28 cellular contexts compared by ENCODE assay signal in the genomic region with DNA sequence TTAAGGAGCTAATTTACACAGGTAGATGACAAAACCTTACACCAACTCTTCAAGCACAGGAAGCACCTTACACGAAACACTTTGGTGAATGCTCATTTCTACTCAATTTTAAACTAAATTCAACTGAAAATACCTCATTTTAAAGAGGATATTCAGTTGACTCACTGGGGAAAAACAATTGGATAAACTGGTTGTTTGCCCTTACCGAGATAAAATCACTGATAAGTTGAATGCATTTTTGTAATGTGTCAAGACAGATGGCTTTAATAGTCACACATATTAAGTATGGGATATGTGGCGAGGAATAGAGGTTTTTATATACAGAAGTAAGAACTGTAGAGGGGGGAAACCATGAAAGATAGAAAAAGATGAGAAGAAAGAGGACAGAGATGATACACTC.
DNase-seq lines count a peak whose midpoint lies in the region; ATAC-seq, FAIRE-seq and TF ChIP-seq lines count a peak whose summit lies in the region.
"Had no signal": no experiment of that assay in that cellular context is flagged by ENCODE, and none has a peak within 500 bp of the region (broad histone marks: within the 10 kb centered on the region; RNA-seq: fewer than 3 reads in every experiment).

No MANE protein-coding gene starts in this region.

- peak overlapping the region; percentile 60 for H3K9ac ChIP-seq in endothelial cell of umbilical vein (replicated peaks; ENCODE audit: extremely low read depth, insufficient read depth, low read length)
- H3K9ac ChIP-seq in PC-3 (ENCODE audit: low read length): no peak overlapping the region
- H3K9ac ChIP-seq: KMS-11 had no signal

- H3K79me2 ChIP-seq in endothelial cell of umbilical vein (ENCODE audit: control insufficient read depth, insufficient read depth, low read length) (peaks cover 86% of the 10 kb centered on the region), PC-3 (ENCODE audit: low read length) (peaks cover 82% of the 10 kb centered on the region)

- peak overlapping the region; percentile 52 for H3K27ac Mint-ChIP-seq in Calu3 (ENCODE audit: unreplicated experiment)
- H3K27ac Mint-ChIP-seq in progenitor cell of endocrine pancreas: peak overlapping the region; percentile 67
- H3K27ac Mint-ChIP-seq: activated naive CD4-positive, alpha-beta T cell treated with anti-CD3 and anti-CD28 coated beads, Interleukin-2, amount 50 U/mL, for 24 hours; activated T-helper 2 cell treated with anti-CD3 and anti-CD28 coated beads, Interferon-gamma antibody, Interleukin-2, Interleukin-4, amounts not matched to agents 10 μg/mL and 5 μg/mL and 100 μg/mL, durations not matched to agents 14 hours and 24 hours and 36 hours; memory B cell; stimulated activated naive CD8-positive, alpha-beta T cell treated with anti-CD3 and anti-CD28 coated beads, Interleukin-15, Interleukin-2, amounts not matched to agents 100 ng/mL and 50 ng/mL, for 24 hours; T-helper 2 cell treated with Interferon-gamma antibody and Interleukin-4, amounts not matched to agents 5 μg/mL and 100 μg/mL, for 36 hours had no signal

- H3K27me3 Mint-ChIP-seq in Calu3 (ENCODE audit: unreplicated experiment) (no peaks in the 10 kb centered on the region), progenitor cell of endocrine pancreas (no peaks in the 10 kb centered on the region)

- intact Hi-C loops in Calu3 (cut with micrococcal nuclease; ENCODE audit: unreplicated experiment): loop anchor here (2.0 kb wide), 1 partner anchor 37 kb away; no protein-coding TSS in a partner anchor
- intact Hi-C loops in endothelial cell of umbilical vein (cut with micrococcal nuclease): loop anchor here (1.0 kb wide), 1 partner anchor 19 kb away; no protein-coding TSS in a partner anchor
- intact Hi-C loops in PC-3 (cut with micrococcal nuclease): no loop called here

- H4K20me1 ChIP-seq in endothelial cell of umbilical vein (replicated peaks; ENCODE audit: control insufficient read depth, extremely low read depth, insufficient read depth, low read length): no peaks in the 10 kb centered on the region
- peaks cover 85% of the 10 kb centered on the region for H4K20me1 ChIP-seq in PC-3 (ENCODE audit: low read length)

- H2AFZ ChIP-seq in endothelial cell of umbilical vein (ENCODE audit: low read depth, low read length) (no peak overlapping the region), PC-3 (ENCODE audit: low read length) (no peak overlapping the region)

- ATAC-seq in PC-3: no peak
- ATAC-seq in GM19035 (IDR thresholded peaks at IDR 0.05; ENCODE audit: unreplicated experiment): no peak
- no peak for ATAC-seq in esophagus mucosa
- ATAC-seq: left lobe of liver had no signal

- no peaks in the 10 kb centered on the region for H3K9me1 ChIP-seq in endothelial cell of umbilical vein (replicated peaks; ENCODE audit: control insufficient read depth, extremely low read depth, insufficient read depth, low read length)

- H3K27ac ChIP-seq in endothelial cell of umbilical vein (ENCODE audit: insufficient read depth, low read depth, low read length) (peak overlapping the region; percentile 79), PC-3 (ENCODE audit: low read length) (no peak overlapping the region)
- H3K27ac ChIP-seq: breast epithelium, KMS-11, neutrophil had no signal

- H3K4me1 ChIP-seq in endothelial cell of umbilical vein (ENCODE audit: control insufficient read depth, extremely low read depth, insufficient read depth, low read length): peaks cover 76% of the 10 kb centered on the region
- H3K4me1 ChIP-seq in PC-3 (ENCODE audit: insufficient read depth, low read length): peaks cover 35% of the 10 kb centered on the region
- H3K4me1 ChIP-seq: breast epithelium had no signal

- TF ChIP-seq POLR2A in endothelial cell of umbilical vein (IDR thresholded peaks at IDR 0.05; ENCODE audit: low read depth, low read length): no peak

- DNase-seq in Calu3 (no peak), HT-29 (ENCODE audit: low spot score) (peak; percentile 44), endothelial cell of umbilical vein (ENCODE audit: low read depth, low spot score) (peak; percentile 46), progenitor cell of endocrine pancreas (ENCODE audit: low spot score, unreplicated experiment) (no peak), PC-3 (no peak)
- DNase-seq: activated CD4-positive, alpha-beta T cell treated with anti-CD3 and anti-CD28 coated beads for 4 hours; amygdala; glutamatergic neuron; MM.1S; NCI-H1417; NCI-H2081; NCI-H526 treated with DMSO at 0.1 percent for 48 hours; NK-92 treated with Interleukin-12 subunit alpha and Interleukin-12 subunit beta, amount 100 ng/mL, for 24 hours; SHP77 treated with DMSO at 0.1 percent for 48 hours; stimulated activated CD8-positive, alpha-beta memory T cell treated with anti-CD3 and anti-CD28 coated beads, Interleukin-4, amount 100 ng/mL, for 48 hours had no signal

- no peak for FAIRE-seq in endothelial cell of umbilical vein (lab: Jason Lieb, UNC)
- FAIRE-seq: D721Med, H1 had no signal

- POLR2A ChIA-PET in endothelial cell of umbilical vein (lab: Charles Lee) (interaction anchor here (1.3 kb wide), 1 partner anchor 36 kb away, joined by 5 read pairs; no protein-coding TSS in a partner anchor), PC-3 (lab: Charles Lee; ENCODE audit: unreplicated experiment) (no interaction called here)

- H3K9me2 ChIP-seq in PC-3 (replicated peaks; ENCODE audit: low read length): no peaks in the 10 kb centered on the region

- H3K4me1 Mint-ChIP-seq in Calu3 (ENCODE audit: low read depth, unreplicated experiment): peaks cover 80% of the 10 kb centered on the region
- peaks cover 84% of the 10 kb centered on the region for H3K4me1 Mint-ChIP-seq in progenitor cell of endocrine pancreas (ENCODE audit: low read depth)

- BruUV-seq in Calu3 (replicated peaks; lab: Mats Ljungman, UMichigan) (no TSS peak), endothelial cell of umbilical vein (replicated peaks; lab: Mats Ljungman, UMichigan) (no TSS peak), PC-3 (replicated peaks; lab: Mats Ljungman, UMichigan) (no TSS peak)

- H3K4me3 ChIP-seq in endothelial cell of umbilical vein (replicated peaks in 1 of 3; ENCODE audit: insufficient read depth in 1 of 3, low read depth in 1 of 3, low read length in 3 of 3) (no peak overlapping the region), PC-3 (ENCODE audit: low read length) (no peak overlapping the region)
- H3K4me3 ChIP-seq: breast epithelium had no signal

- H3K9me3 Mint-ChIP-seq in Calu3 (ENCODE audit: low read depth, unreplicated experiment) (no peaks in the 10 kb centered on the region), progenitor cell of endocrine pancreas (ENCODE audit: low read depth) (no peaks in the 10 kb centered on the region)
- H3K9me3 Mint-ChIP-seq: activated naive CD4-positive, alpha-beta T cell treated with anti-CD3 and anti-CD28 coated beads, Interleukin-2, amount 50 U/mL, for 24 hours; activated T-helper 2 cell treated with anti-CD3 and anti-CD28 coated beads, Interferon-gamma antibody, Interleukin-2, Interleukin-4, amounts not matched to agents 10 μg/mL and 5 μg/mL and 100 μg/mL, durations not matched to agents 14 hours and 24 hours and 36 hours; memory B cell; stimulated activated naive CD8-positive, alpha-beta T cell treated with anti-CD3 and anti-CD28 coated beads, Interleukin-15, Interleukin-2, amounts not matched to agents 100 ng/mL and 50 ng/mL, for 24 hours; T-helper 2 cell treated with Interferon-gamma antibody and Interleukin-4, amounts not matched to agents 5 μg/mL and 100 μg/mL, for 36 hours had no signal

- H3K4me2 ChIP-seq in endothelial cell of umbilical vein (ENCODE audit: insufficient read depth, low read length) (peak overlapping the region; percentile 72), PC-3 (ENCODE audit: low read length) (no peak overlapping the region)
- H3K4me2 ChIP-seq: KMS-11 had no signal

- CTCF ChIA-PET in Calu3 (lab: Charles Lee) (interaction anchor here (1.0 to 1.2 kb wide), 3 partner anchors 10 to 18 kb away, joined by 3 read pairs; no protein-coding TSS in a partner anchor), endothelial cell of umbilical vein (lab: Charles Lee) (interaction anchor here (0.5 to 3.5 kb wide), 10 partner anchors 10 to 328 kb away, joined by 3 to 19 read pairs (median 6); no protein-coding TSS in a partner anchor), PC-3 (lab: Charles Lee) (no interaction called here)

- dilution Hi-C loops in endothelial cell of umbilical vein (cut with MboI; ENCODE audit: extremely low pct_ligation_motif_present, low sequenced_read_pairs): no loop called here

- H3K4me3 Mint-ChIP-seq in Calu3 (ENCODE audit: low read depth, unreplicated experiment) (peak overlapping the region; percentile 12), progenitor cell of endocrine pancreas (ENCODE audit: low read depth) (no peak overlapping the region)
- H3K4me3 Mint-ChIP-seq: activated naive CD4-positive, alpha-beta T cell treated with anti-CD3 and anti-CD28 coated beads, Interleukin-2, amount 50 U/mL, for 24 hours; memory B cell; stimulated activated naive CD8-positive, alpha-beta T cell treated with anti-CD3 and anti-CD28 coated beads, Interleukin-15, Interleukin-2, amounts not matched to agents 100 ng/mL and 50 ng/mL, for 24 hours; T-helper 2 cell treated with Interferon-gamma antibody and Interleukin-4, amounts not matched to agents 5 μg/mL and 100 μg/mL, for 36 hours had no signal

- no peaks in the 10 kb centered on the region for H3K36me3 ChIP-seq in endothelial cell of umbilical vein (ENCODE audit: control insufficient read depth in 2 of 2, extremely low read depth in 1 of 2, insufficient read depth in 2 of 2, low read length in 2 of 2)
- peaks cover 56% of the 10 kb centered on the region for H3K36me3 ChIP-seq in PC-3 (ENCODE audit: low read depth, low read length)
- H3K36me3 ChIP-seq: breast epithelium, neutrophil had no signal

- H3K9me3 ChIP-seq in endothelial cell of umbilical vein (replicated peaks; ENCODE audit: control insufficient read depth, insufficient read depth, low read length): no peaks in the 10 kb centered on the region
- H3K9me3 ChIP-seq in PC-3 (ENCODE audit: low read length): no peaks in the 10 kb centered on the region
- H3K9me3 ChIP-seq: breast epithelium, neutrophil had no signal

- H3K27me3 ChIP-seq in endothelial cell of umbilical vein (ENCODE audit: control insufficient read depth in 2 of 2, insufficient read depth in 2 of 2, low read length in 2 of 2) (no peaks in the 10 kb centered on the region), PC-3 (ENCODE audit: low read length) (no peaks in the 10 kb centered on the region)
- H3K27me3 ChIP-seq: breast epithelium, neutrophil had no signal

- H3F3A ChIP-seq in PC-3 (ENCODE audit: low read length, unreplicated experiment): peaks cover 38% of the 10 kb centered on the region

- H3K36me3 Mint-ChIP-seq in Calu3 (ENCODE audit: insufficient read depth, unreplicated experiment) (peaks cover 9% of the 10 kb centered on the region), progenitor cell of endocrine pancreas (ENCODE audit: insufficient read depth) (peaks cover 3% of the 10 kb centered on the region)
- H3K36me3 Mint-ChIP-seq: activated naive CD4-positive, alpha-beta T cell treated with anti-CD3 and anti-CD28 coated beads, Interleukin-2, amount 50 U/mL, for 24 hours; memory B cell had no signal

- TF ChIP-seq CTCF in Calu3 (IDR thresholded peaks at IDR 0.05; ENCODE audit: unreplicated experiment) (no peak), endothelial cell of umbilical vein (IDR thresholded peaks at IDR 0.05; ENCODE audit: extremely low read depth in 1 of 2, insufficient read depth in 1 of 2, low read depth in 1 of 2, low read length in 2 of 2) (no peak), progenitor cell of endocrine pancreas (IDR thresholded peaks at IDR 0.05; ENCODE audit: unreplicated experiment) (no peak), PC-3 (conservative IDR thresholded peaks at IDR 0.05; ENCODE audit: low read depth, low read length) (no peak)

Comparison
In these comparisons a context has a peak if more than half of its experiments do, and no peak if none do; other contexts are left out.
1. DNase-seq: peak in HT-29 (single experiment) and endothelial cell of umbilical vein (single experiment); none in Calu3 (single experiment), progenitor cell of endocrine pancreas (single experiment) and PC-3 (single experiment).